8 cellular contexts compared by ENCODE assay signal in the genomic region with DNA sequence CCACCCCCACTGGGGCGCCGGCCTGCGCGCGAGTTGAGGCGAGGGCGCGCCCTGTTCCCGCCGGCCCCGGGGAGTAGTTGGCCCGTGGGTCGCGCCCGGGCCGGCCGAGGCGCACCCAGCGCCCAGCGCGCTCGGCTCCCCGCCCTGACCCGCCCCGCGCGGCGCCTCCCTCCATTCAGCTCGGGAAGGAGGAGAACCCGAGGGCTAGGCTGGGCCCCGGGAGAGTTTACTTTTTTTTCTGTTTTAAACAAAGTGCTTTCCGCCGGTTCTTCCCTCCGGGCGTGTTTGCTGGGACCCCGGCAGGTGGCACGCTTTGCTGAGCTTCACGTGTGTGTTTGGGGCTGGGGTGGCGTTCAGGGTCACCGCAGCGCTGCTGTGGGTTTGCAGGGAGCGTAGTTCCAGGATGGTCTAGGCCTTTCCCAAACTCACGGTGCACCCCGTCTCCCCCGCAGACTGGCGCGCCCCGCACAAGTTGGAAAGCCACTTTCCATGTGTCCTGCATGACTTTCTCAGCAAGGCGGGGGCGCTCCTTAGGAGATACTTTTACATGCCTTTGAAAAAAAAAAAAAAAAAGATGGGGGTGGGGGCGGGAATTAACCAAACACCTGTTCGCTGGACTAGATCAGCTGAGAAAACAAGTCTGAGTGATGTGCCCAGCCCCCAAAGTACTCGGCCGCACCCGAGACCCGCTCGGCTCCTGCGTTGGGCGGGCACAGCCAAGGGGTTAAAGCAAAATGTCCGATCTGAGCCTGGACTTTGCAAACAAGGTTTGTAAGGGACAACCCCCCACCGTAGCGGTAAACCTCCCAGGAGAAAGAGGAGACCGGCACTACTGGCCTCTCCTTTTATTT. TPM values are rescaled to one million over a fixed set of nuclear protein-coding genes. Genes with fewer than 3 reads are reported as not detected.
DNase-seq lines count a peak whose midpoint lies in the region; ATAC-seq and TF ChIP-seq lines count a peak whose summit lies in the region.

No MANE protein-coding gene starts in this region.

- H3K36me3 Mint-ChIP-seq in activated CD8-positive, alpha-beta memory T cell treated with anti-CD3 and anti-CD28 coated beads, Interleukin-2, amount 10 ng/mL, durations not matched to agents 7 days and 5 days, result no peaks in the 10 kb centered on the region
- H3K36me3 Mint-ChIP-seq in endodermal cell (ENCODE audit: low read depth), result no peaks in the 10 kb centered on the region
- H3K36me3 Mint-ChIP-seq in stimulated activated naive CD8-positive, alpha-beta T cell treated with anti-CD3 and anti-CD28 coated beads, Interleukin-15, Interleukin-2, amounts not matched to agents 100 ng/mL and 50 ng/mL, for 24 hours (ENCODE audit: low read depth), result no peaks in the 10 kb centered on the region

- CTCF ChIA-PET in activated CD8-positive, alpha-beta memory T cell treated with anti-CD3 and anti-CD28 coated beads, Interleukin-2, amount 10 ng/mL, durations not matched to agents 7 days and 5 days (lab: Charles Lee), result interaction anchor here (0.7 to 14.7 kb wide), 7 partner anchors 8 to 537 kb away, joined by 3 to 137 read pairs (median 5); no protein-coding TSS in a partner anchor

- H3K4me3 Mint-ChIP-seq in activated CD8-positive, alpha-beta memory T cell treated with anti-CD3 and anti-CD28 coated beads, Interleukin-2, amount 10 ng/mL, durations not matched to agents 7 days and 5 days, result peak overlapping the region; percentile 68
- peak overlapping the region; percentile 75 for H3K4me3 Mint-ChIP-seq in endodermal cell
- H3K4me3 Mint-ChIP-seq in stimulated activated naive CD8-positive, alpha-beta T cell treated with anti-CD3 and anti-CD28 coated beads, Interleukin-15, Interleukin-2, amounts not matched to agents 100 ng/mL and 50 ng/mL, for 24 hours, result peak overlapping the region; percentile 82

- H3K27ac ChIP-seq in endodermal cell (ENCODE audit: low read depth, low read length), result no peak overlapping the region

- TF ChIP-seq CTCF in endodermal cell (conservative IDR thresholded peaks at IDR 0.05), result peak; percentile 58
- TF ChIP-seq CTCF in mucosa of descending colon (IDR thresholded peaks at IDR 0.05), result no peak

- peak; percentile 50 for ATAC-seq in activated CD8-positive, alpha-beta memory T cell treated with anti-CD3 and anti-CD28 coated beads, Interleukin-2, amount 10 ng/mL, durations not matched to agents 7 days and 5 days
- ATAC-seq in mucosa of descending colon (peak; percentile 72), HG02884 (IDR thresholded peaks at IDR 0.05; ENCODE audit: unreplicated experiment) (no peak)

- H3K27me3 Mint-ChIP-seq in activated CD8-positive, alpha-beta memory T cell treated with anti-CD3 and anti-CD28 coated beads, Interleukin-2, amount 10 ng/mL, durations not matched to agents 7 days and 5 days, result peaks cover 73% of the 10 kb centered on the region
- H3K27me3 Mint-ChIP-seq in endodermal cell (ENCODE audit: insufficient read depth), result peaks cover 87% of the 10 kb centered on the region
- H3K27me3 Mint-ChIP-seq in stimulated activated naive CD8-positive, alpha-beta T cell treated with anti-CD3 and anti-CD28 coated beads, Interleukin-15, Interleukin-2, amounts not matched to agents 100 ng/mL and 50 ng/mL, for 24 hours, result no peaks in the 10 kb centered on the region

- H3K4me3 ChIP-seq in GM08714 (ENCODE audit: low read length), result peak overlapping the region; percentile 49; the same call in 1 of the 2 replicates
- peak overlapping the region; percentile 92 for H3K4me3 ChIP-seq in endodermal cell (ENCODE audit: low read length)
- H3K4me3 ChIP-seq in mucosa of descending colon, result peak overlapping the region; percentile 75

- H3K4me1 ChIP-seq in endodermal cell (ENCODE audit: control insufficient read depth, insufficient read depth, low read length), result peaks cover 13% of the 10 kb centered on the region
- H3K4me1 ChIP-seq in mucosa of descending colon (ENCODE audit: low read depth), result peaks cover 33% of the 10 kb centered on the region

- H3K9me3 ChIP-seq in endodermal cell (ENCODE audit: control insufficient read depth, low read length) (no peaks in the 10 kb centered on the region), mucosa of descending colon (no peaks in the 10 kb centered on the region)

- peaks cover 57% of the 10 kb centered on the region for H3K27me3 ChIP-seq in endodermal cell (ENCODE audit: control insufficient read depth, insufficient read depth, low read length, poor library complexity, severe bottlenecking)

- H3K9me3 Mint-ChIP-seq in activated CD8-positive, alpha-beta memory T cell treated with anti-CD3 and anti-CD28 coated beads, Interleukin-2, amount 10 ng/mL, durations not matched to agents 7 days and 5 days (ENCODE audit: low read depth), result no peaks in the 10 kb centered on the region
- H3K9me3 Mint-ChIP-seq in endodermal cell, result no peaks in the 10 kb centered on the region
- H3K9me3 Mint-ChIP-seq in stimulated activated naive CD8-positive, alpha-beta T cell treated with anti-CD3 and anti-CD28 coated beads, Interleukin-15, Interleukin-2, amounts not matched to agents 100 ng/mL and 50 ng/mL, for 24 hours, result no peaks in the 10 kb centered on the region

- H3K36me3 ChIP-seq in endodermal cell (ENCODE audit: control insufficient read depth, insufficient read depth, low read length) (no peaks in the 10 kb centered on the region), mucosa of descending colon (ENCODE audit: low read depth) (no peaks in the 10 kb centered on the region)

- H3K4me1 Mint-ChIP-seq in activated CD8-positive, alpha-beta memory T cell treated with anti-CD3 and anti-CD28 coated beads, Interleukin-2, amount 10 ng/mL, durations not matched to agents 7 days and 5 days, result peaks cover 12% of the 10 kb centered on the region
- peaks cover 37% of the 10 kb centered on the region for H3K4me1 Mint-ChIP-seq in endodermal cell
- H3K4me1 Mint-ChIP-seq in stimulated activated naive CD8-positive, alpha-beta T cell treated with anti-CD3 and anti-CD28 coated beads, Interleukin-15, Interleukin-2, amounts not matched to agents 100 ng/mL and 50 ng/mL, for 24 hours (ENCODE audit: low read depth), result peaks cover 7% of the 10 kb centered on the region

- DNase-seq in NCI-H146 treated with DMSO at 0.1 percent for 48 hours (lab: John Stamatoyannopoulos, UW; ENCODE audit: unreplicated experiment) (peak; percentile 39), endodermal cell (peak; percentile 83), mucosa of descending colon (peak; percentile 76 to 85 (median 79)), SHP77 (lab: John Stamatoyannopoulos, UW) (no peak)
- DNase-seq in activated CD8-positive, alpha-beta memory T cell treated with anti-CD3 and anti-CD28 coated beads, Interleukin-2, amount 10 ng/mL, durations not matched to agents 7 days and 5 days, result peak; percentile 56

- peak overlapping the region; percentile 54 for H3K9ac ChIP-seq in endodermal cell (ENCODE audit: extremely low read depth, low read length, poor library complexity, severe bottlenecking)

- intact Hi-C loops in mucosa of descending colon (cut with DNase I, micrococcal nuclease), result loop anchor here in 1 of 2 donors (5.0 kb wide), 1 partner anchor 34 kb away; no protein-coding TSS in a partner anchor

- H3K27ac Mint-ChIP-seq in activated CD8-positive, alpha-beta memory T cell treated with anti-CD3 and anti-CD28 coated beads, Interleukin-2, amount 10 ng/mL, durations not matched to agents 7 days and 5 days, result no peak overlapping the region
- H3K27ac Mint-ChIP-seq in endodermal cell, result peak overlapping the region; percentile 69
- H3K27ac Mint-ChIP-seq in stimulated activated naive CD8-positive, alpha-beta T cell treated with anti-CD3 and anti-CD28 coated beads, Interleukin-15, Interleukin-2, amounts not matched to agents 100 ng/mL and 50 ng/mL, for 24 hours, result peak overlapping the region; percentile 83

- WGBS in endodermal cell (ENCODE audit: insufficient coverage in 1 of 2, insufficient read length in 1 of 2), 2 experiments, result 0% methylated on average over 35 to 63 of the region's 63 CpGs

RNA-seq across cellular contexts. Expression of a gene that starts 0.8 kb away (rescaled TPM):
- 1 to 10 TPM; 2.2 to 5.5 TPM for total RNA-seq in activated CD8-positive, alpha-beta memory T cell treated with anti-CD3 and anti-CD28 coated beads, Interleukin-2, amount 10 ng/mL, durations not matched to agents 7 days and 5 days
- total RNA-seq in endodermal cell, result 10 to 100 TPM; 35.8 to 45.7 TPM
- 46.1 TPM for polyA plus RNA-seq in endodermal cell (2013, experiment 1 of 2)
- polyA plus RNA-seq in endodermal cell (2013, experiment 2 of 2), result 43.2 TPM
- 100 to 1,000 TPM; 116 to 192 (median 178) TPM for total RNA-seq in mucosa of descending colon

Comparison
In these comparisons a context has a peak if more than half of its experiments do, and no peak if none do; other contexts are left out.
1. DNase-seq: peak in NCI-H146 treated with DMSO at 0.1 percent for 48 hours (single experiment), activated CD8-positive, alpha-beta memory T cell treated with anti-CD3 and anti-CD28 coated beads, Interleukin-2, amount 10 ng/mL, durations not matched to agents 7 days and 5 days (single experiment), endodermal cell (single experiment) and mucosa of descending colon (3 of 3); none in SHP77 (0 of 2).
2. RNA of a gene that starts 0.8 kb away (total RNA-seq): 116 to 192 TPM in mucosa of descending colon and 35.8 to 45.7 TPM in endodermal cell; 2.2 to 5.5 TPM in activated CD8-positive, alpha-beta memory T cell treated with anti-CD3 and anti-CD28 coated beads, Interleukin-2, amount 10 ng/mL, durations not matched to agents 7 days and 5 days; every median in the first group is over 4 times any median in the second.
3. Peak in every context shown above with its lines, with median percentiles within 50 percentile points of each other: H3K4me3 ChIP-seq and H3K4me3 Mint-ChIP-seq.